24 cellular contexts compared by ENCODE assay signal in the genomic region with DNA sequence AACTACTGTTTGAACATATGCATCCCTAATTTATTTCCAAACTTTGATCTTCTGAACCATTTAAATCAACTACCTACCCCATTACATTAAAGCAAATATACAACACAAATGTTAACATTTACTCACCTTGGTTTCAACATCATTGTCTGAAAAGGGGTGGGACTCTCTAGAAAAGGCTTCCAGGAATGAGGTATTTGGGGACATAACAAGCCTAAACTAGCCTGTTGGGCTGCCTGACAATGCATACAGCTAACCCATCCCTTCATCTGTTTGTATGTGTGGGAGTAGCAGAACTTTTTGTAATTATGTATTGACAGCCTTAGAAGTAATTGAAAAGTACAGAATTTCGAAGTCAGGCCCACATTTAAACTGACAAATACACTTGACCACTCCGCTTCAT.
"Had no signal": no experiment of that assay in that cellular context is flagged by ENCODE, and none has a peak within 500 bp of the region (broad histone marks: within the 10 kb centered on the region; RNA-seq: fewer than 3 reads in every experiment).

No MANE protein-coding gene starts in this region.

- H3K27me3 ChIP-seq: adrenal gland, ascending aorta, brain microvascular endothelial cell, heart right ventricle, upper lobe of left lung had no signal

- ATAC-seq: activated CD4-positive, alpha-beta T cell treated with anti-CD3 and anti-CD28 coated beads for 36 hours; activated T-cell treated with anti-CD3 and anti-CD28 coated beads, Interleukin-2, amount 50 U/mL, for 4 hours; heart right ventricle; left lobe of liver; lower lobe of right lung; natural killer cell; stimulated activated naive CD8-positive, alpha-beta T cell treated with anti-CD3 and anti-CD28 coated beads, Interleukin-15, Interleukin-2, amounts not matched to agents 100 U/mL and 50 U/mL, for 24 hours had no signal

- H3K36me3 ChIP-seq: adrenal gland, ascending aorta, brain microvascular endothelial cell, heart right ventricle, lower lobe of right lung, upper lobe of left lung had no signal

- H3K4me1 ChIP-seq: adrenal gland, ascending aorta, heart right ventricle, lower lobe of right lung, upper lobe of left lung had no signal

- H3K36me3 Mint-ChIP-seq: activated naive CD8-positive, alpha-beta T cell; mesothelial cell of epicardium; natural killer cell had no signal

- H3K4me3 ChIP-seq: adrenal gland, ascending aorta, heart right ventricle, lower lobe of right lung, upper lobe of left lung had no signal

- H3K27ac ChIP-seq: adrenal gland, ascending aorta, brain microvascular endothelial cell, heart right ventricle, lower lobe of right lung, upper lobe of left lung had no signal

- H3K9me3 Mint-ChIP-seq: activated T-helper 2 cell treated with anti-CD3 and anti-CD28 coated beads, Interferon-gamma antibody, Interleukin-2, Interleukin-4, amounts not matched to agents 10 μg/mL and 5 μg/mL and 100 μg/mL, durations not matched to agents 14 hours and 24 hours and 36 hours; mesothelial cell of epicardium had no signal

- H3K9me3 ChIP-seq: adrenal gland, ascending aorta, heart right ventricle, lower lobe of right lung, upper lobe of left lung had no signal

- H3K4me3 Mint-ChIP-seq: activated B cell treated with CpG ODN at 0.5 μM for 24 hours; activated CD4-positive, alpha-beta T cell treated with anti-CD3 and anti-CD28 coated beads for 36 hours; activated naive CD8-positive, alpha-beta T cell; activated T-cell treated with anti-CD3 and anti-CD28 coated beads, Interleukin-2, amount 50 U/mL, for 4 hours; central memory CD8-positive, alpha-beta T cell; mesothelial cell of epicardium; natural killer cell had no signal

- H3K27ac Mint-ChIP-seq: activated B cell treated with CpG ODN at 0.5 μM for 24 hours; activated CD4-positive, alpha-beta T cell treated with anti-CD3 and anti-CD28 coated beads for 36 hours; activated naive CD8-positive, alpha-beta T cell; activated T-helper 2 cell treated with anti-CD3 and anti-CD28 coated beads, Interferon-gamma antibody, Interleukin-2, Interleukin-4, amounts not matched to agents 10 μg/mL and 5 μg/mL and 100 μg/mL, durations not matched to agents 14 hours and 24 hours and 36 hours; mesothelial cell of epicardium; natural killer cell; progenitor cell of endocrine pancreas had no signal

- FAIRE-seq: colon had no signal

- H3K4me1 Mint-ChIP-seq: activated B cell treated with CpG ODN at 0.5 μM for 24 hours; activated CD4-positive, alpha-beta T cell treated with anti-CD3 and anti-CD28 coated beads for 36 hours; central memory CD8-positive, alpha-beta T cell; mesothelial cell of epicardium had no signal

- DNase-seq: activated B cell treated with CpG ODN at 0.5 μM for 24 hours; activated CD4-positive, alpha-beta T cell treated with anti-CD3 and anti-CD28 coated beads for 36 hours; activated CD4-positive, alpha-beta T cell treated with anti-CD3 and anti-CD28 coated beads, Interleukin-2, amount 50 U/mL, for 48 hours; activated CD8-positive, alpha-beta memory T cell treated with anti-CD3 and anti-CD28 coated beads, Interleukin-2, amount 50 U/mL, for 48 hours; activated naive CD4-positive, alpha-beta T cell; activated T-cell treated with anti-CD3 and anti-CD28 coated beads, Interleukin-2, amount 50 U/mL, for 4 hours; adrenal gland; brain microvascular endothelial cell; effector memory CD4-positive, alpha-beta T cell; heart right ventricle; lower lobe of right lung; natural killer cell; stimulated activated CD4-positive, alpha-beta T cell treated with anti-CD3 and anti-CD28 coated beads, Interleukin-4, amount 100 ng/mL, for 4 hours; stimulated activated naive CD8-positive, alpha-beta T cell treated with anti-CD3 and anti-CD28 coated beads, Interleukin-15, Interleukin-2, amounts not matched to agents 100 U/mL and 50 U/mL, for 24 hours; T1000; upper lobe of left lung had no signal

- H3K27me3 Mint-ChIP-seq: activated B cell treated with CpG ODN at 0.5 μM for 24 hours; activated CD4-positive, alpha-beta T cell treated with anti-CD3 and anti-CD28 coated beads for 36 hours; activated naive CD8-positive, alpha-beta T cell; central memory CD8-positive, alpha-beta T cell; progenitor cell of endocrine pancreas had no signal
